In genomic region chr6:107720762-107721161, GRCh38 we compare ENCODE assay signal across 19 cellular contexts.
"Had no signal": no experiment of that assay in that cellular context is flagged by ENCODE, and none has a peak within 500 bp of the region (broad histone marks: within the 10 kb centered on the region; RNA-seq: fewer than 3 reads in every experiment).

No MANE protein-coding gene starts in this region.

- H3K36me3 ChIP-seq: gastrocnemius medialis, heart left ventricle, left lung, prostate gland, upper lobe of left lung had no signal

- H3K27me3 ChIP-seq: gastrocnemius medialis, testis, upper lobe of left lung had no signal

- H3K4me1 Mint-ChIP-seq: mesothelial cell of epicardium, WTC11 had no signal

- H3K27ac Mint-ChIP-seq: mesothelial cell of epicardium, WTC11 had no signal

- H3K4me1 ChIP-seq: gastrocnemius medialis, left lung, prostate gland, testis, upper lobe of left lung had no signal

- H3K9me3 ChIP-seq: gastrocnemius medialis, heart left ventricle, left lung, prostate gland, testis, upper lobe of left lung had no signal

- DNase-seq: activated CD4-positive, alpha-beta T cell treated with anti-CD3 and anti-CD28 coated beads for 4 hours; activated CD8-positive, alpha-beta memory T cell treated with anti-CD3 and anti-CD28 coated beads for 24 hours; activated naive CD4-positive, alpha-beta T cell treated with Interleukin-2 at 50 U/mL for 16 hours; amniotic stem cell; dorsolateral prefrontal cortex; gastrocnemius medialis; heart left ventricle; kidney; left lung; right cardiac atrium; stimulated activated CD4-positive, alpha-beta T cell treated with anti-CD3 and anti-CD28 coated beads, Interleukin-15, amount 100 ng/mL, for 24 hours; stimulated activated CD4-positive, alpha-beta T cell treated with anti-CD3 and anti-CD28 coated beads, Interleukin-2, amount 100 ng/mL, for 48 hours; testis had no signal

- H3K4me3 ChIP-seq: dorsolateral prefrontal cortex, gastrocnemius medialis, heart left ventricle, left lung, prostate gland, skin epidermis, testis, upper lobe of left lung had no signal

- H3K27ac ChIP-seq: dorsolateral prefrontal cortex, gastrocnemius medialis, heart left ventricle, left lung, prostate gland, skin epidermis, testis, upper lobe of left lung had no signal

- H3K36me3 Mint-ChIP-seq: mesothelial cell of epicardium, WTC11 had no signal

- H3K4me3 Mint-ChIP-seq: mesothelial cell of epicardium, neural crest cell, WTC11 had no signal

- H3K9me3 Mint-ChIP-seq: mesothelial cell of epicardium, neural crest cell had no signal

- ATAC-seq: gastrocnemius medialis, left lung, right cardiac atrium, WTC11 had no signal
